In genomic region chr3:24457719-24458118, GRCh38 we compare ENCODE assay signal across 14 cellular contexts. TPM values are rescaled to one million over a fixed set of nuclear protein-coding genes. Genes with fewer than 3 reads are reported as not detected.
"Had no signal": no experiment of that assay in that cellular context is flagged by ENCODE, and none has a peak within 500 bp of the region (broad histone marks: within the 10 kb centered on the region; RNA-seq: fewer than 3 reads in every experiment).

No MANE protein-coding gene starts in this region.

- DNase-seq: activated CD4-positive, alpha-beta memory T cell treated with anti-CD3 and anti-CD28 coated beads, Interleukin-2, amount 10 ng/mL, durations not matched to agents 7 days and 5 days; activated gamma-delta T cell; activated T-cell treated with anti-CD3 and anti-CD28 coated beads, Interleukin-2, amount 50 U/mL, for 48 hours; dorsolateral prefrontal cortex; esophagus squamous epithelium; foreskin fibroblast; heart left ventricle; lower lobe of right lung; midbrain; naive B cell; pancreas; stimulated activated CD4-positive, alpha-beta T cell treated with anti-CD3 and anti-CD28 coated beads, Interleukin-4, amount 100 ng/mL, for 4 hours; stomach; uterus had no signal

- H3K36me3 ChIP-seq: esophagus squamous epithelium, heart left ventricle, lower lobe of right lung, pancreas, stomach, uterus had no signal

- H3K27ac ChIP-seq: dorsolateral prefrontal cortex, esophagus squamous epithelium, heart left ventricle, lower lobe of right lung, pancreas, stomach, uterus had no signal

- ATAC-seq: heart left ventricle, lower lobe of right lung, pancreas had no signal

- H3K9me3 ChIP-seq: esophagus squamous epithelium, heart left ventricle, lower lobe of right lung, pancreas, stomach, uterus had no signal

- H3K27me3 ChIP-seq: dorsolateral prefrontal cortex, esophagus squamous epithelium, heart left ventricle, pancreas, stomach, uterus had no signal

- H3K4me3 ChIP-seq: dorsolateral prefrontal cortex, esophagus squamous epithelium, heart left ventricle, lower lobe of right lung, pancreas, stomach, uterus had no signal

- H3K4me1 ChIP-seq: lower lobe of right lung had no signal

RNA-seq across cellular contexts. Expression of gene THRB, which starts 36.9 kb away (rescaled TPM):
- total RNA-seq: activated CD4-positive, alpha-beta memory T cell treated with anti-CD3 and anti-CD28 coated beads, Interleukin-2, amount 10 ng/mL, durations not matched to agents 7 days and 5 days had no signal
